Comparison of ENCODE assay signal across 9 cellular contexts in genomic region chr10:116521424-116522305, GRCh38. TPM values are rescaled to one million over a fixed set of nuclear protein-coding genes. Genes with fewer than 3 reads are reported as not detected.
DNase-seq lines count a peak whose midpoint lies in the region; ATAC-seq lines count a peak whose summit lies in the region.
"Had no signal": no experiment of that assay in that cellular context is flagged by ENCODE, and none has a peak within 500 bp of the region (broad histone marks: within the 10 kb centered on the region; RNA-seq: fewer than 3 reads in every experiment).

No MANE protein-coding gene starts in this region.

- no peaks in the 10 kb centered on the region for H3K9me3 ChIP-seq in Karpas-422 (ENCODE audit: low read length)

- no peaks in the 10 kb centered on the region for H3K4me1 ChIP-seq in Karpas-422 (ENCODE audit: low read length)

- POLR2A ChIA-PET in activated CD8-positive, alpha-beta T cell treated with anti-CD3 and anti-CD28 coated beads, Interleukin-2, amount 10 ng/mL, durations not matched to agents 7 days and 5 days (lab: Charles Lee), result no interaction called here

- no peaks in the 10 kb centered on the region for H3K36me3 Mint-ChIP-seq in activated CD8-positive, alpha-beta T cell treated with anti-CD3 and anti-CD28 coated beads, Interleukin-2, amount 10 ng/mL, durations not matched to agents 7 days and 5 days (ENCODE audit: low read depth)
- H3K36me3 Mint-ChIP-seq: CD4-positive, alpha-beta memory T cell had no signal

- no peaks in the 10 kb centered on the region for H3K9me2 ChIP-seq in Karpas-422 (replicated peaks; ENCODE audit: insufficient read depth, low read length)

- no peaks in the 10 kb centered on the region for H3K36me3 ChIP-seq in Karpas-422 (ENCODE audit: insufficient read depth, low read length)

- H3K27ac ChIP-seq in Karpas-422 (ENCODE audit: low read length), result no peak overlapping the region

- H3K4me2 ChIP-seq in Karpas-422 (ENCODE audit: low read depth, low read length, poor library complexity, severe bottlenecking), result no peak overlapping the region

- no peak overlapping the region for H3K9ac ChIP-seq in Karpas-422 (ENCODE audit: low read length)

- no peaks in the 10 kb centered on the region for H3K4me1 Mint-ChIP-seq in activated CD8-positive, alpha-beta T cell treated with anti-CD3 and anti-CD28 coated beads, Interleukin-2, amount 10 ng/mL, durations not matched to agents 7 days and 5 days (ENCODE audit: low read depth)
- H3K4me1 Mint-ChIP-seq: CD4-positive, alpha-beta memory T cell had no signal

- H2AFZ ChIP-seq in Karpas-422 (ENCODE audit: low read length), result no peak overlapping the region

- H3K4me3 ChIP-seq in Karpas-422 (ENCODE audit: low read length), result no peak overlapping the region

- no peak overlapping the region for H3K27ac Mint-ChIP-seq in activated CD8-positive, alpha-beta T cell treated with anti-CD3 and anti-CD28 coated beads, Interleukin-2, amount 10 ng/mL, durations not matched to agents 7 days and 5 days
- H3K27ac Mint-ChIP-seq: CD4-positive, alpha-beta memory T cell had no signal

- no peaks in the 10 kb centered on the region for H3K27me3 Mint-ChIP-seq in activated CD8-positive, alpha-beta T cell treated with anti-CD3 and anti-CD28 coated beads, Interleukin-2, amount 10 ng/mL, durations not matched to agents 7 days and 5 days (ENCODE audit: low read depth)

- H3K27me3 ChIP-seq in Karpas-422 (ENCODE audit: low read length), result no peaks in the 10 kb centered on the region

- peak; percentile 1 to 18 for DNase-seq in NCI-H2081 (lab: John Stamatoyannopoulos, UW)
- no peak for DNase-seq in NCI-H2081 treated with DMSO at 0.1 percent for 48 hours (lab: John Stamatoyannopoulos, UW)
- peak; percentile 76 for DNase-seq in Karpas-422
- peak; percentile 40 for DNase-seq in activated CD8-positive, alpha-beta T cell treated with anti-CD3 and anti-CD28 coated beads, Interleukin-2, amount 10 ng/mL, durations not matched to agents 7 days and 5 days
- DNase-seq in inferior parietal cortex (ENCODE audit: extremely low spot score), result peak; percentile 54
- peak; percentile 17 for DNase-seq in stromal cell of bone marrow (ENCODE audit: low read depth)

- no peaks in the 10 kb centered on the region for H4K20me1 ChIP-seq in Karpas-422 (ENCODE audit: insufficient read depth, low read depth, low read length)

- H3K9me3 Mint-ChIP-seq in activated CD8-positive, alpha-beta T cell treated with anti-CD3 and anti-CD28 coated beads, Interleukin-2, amount 10 ng/mL, durations not matched to agents 7 days and 5 days (ENCODE audit: insufficient read depth), result no peaks in the 10 kb centered on the region
- H3K9me3 Mint-ChIP-seq: CD4-positive, alpha-beta memory T cell had no signal

- no peaks in the 10 kb centered on the region for H3K79me2 ChIP-seq in Karpas-422 (ENCODE audit: low read length)

- ATAC-seq in GM21390 (IDR thresholded peaks at IDR 0.05; ENCODE audit: unreplicated experiment), result peak; percentile 82
- no peak for ATAC-seq in activated CD8-positive, alpha-beta T cell treated with anti-CD3 and anti-CD28 coated beads, Interleukin-2, amount 10 ng/mL, durations not matched to agents 7 days and 5 days
- ATAC-seq in GM19035 (IDR thresholded peaks at IDR 0.05; ENCODE audit: unreplicated experiment), result no peak

- H3K4me3 Mint-ChIP-seq in activated CD8-positive, alpha-beta T cell treated with anti-CD3 and anti-CD28 coated beads, Interleukin-2, amount 10 ng/mL, durations not matched to agents 7 days and 5 days, result no peak overlapping the region
- H3K4me3 Mint-ChIP-seq: CD4-positive, alpha-beta memory T cell had no signal

- CTCF ChIA-PET in activated CD8-positive, alpha-beta T cell treated with anti-CD3 and anti-CD28 coated beads, Interleukin-2, amount 10 ng/mL, durations not matched to agents 7 days and 5 days (lab: Charles Lee), result interaction anchor here (0.9 kb wide), 1 partner anchor 18 kb away, joined by 3 read pairs; no protein-coding TSS in a partner anchor

RNA-seq across cellular contexts. Expression of gene PNLIP, which starts 24.1 kb away (rescaled TPM):
- not detected in 2 replicates for total RNA-seq in Karpas-422 (2014; rRNA removed; shearing (Covaris generic); ENCODE audit: low replicate concordance)
- not detected for total RNA-seq in activated CD8-positive, alpha-beta T cell treated with anti-CD3 and anti-CD28 coated beads, Interleukin-2, amount 10 ng/mL, durations not matched to agents 7 days and 5 days
- total RNA-seq: CD4-positive, alpha-beta memory T cell had no signal
